Comparison of ENCODE assay signal across 8 cellular contexts in genomic region chr2:218271487-218271797, GRCh38. TPM values are rescaled to one million over a fixed set of nuclear protein-coding genes. Genes with fewer than 3 reads are reported as not detected.
DNase-seq lines count a peak whose midpoint lies in the region; ATAC-seq and TF ChIP-seq lines count a peak whose summit lies in the region.

No MANE protein-coding gene starts in this region.

- no peak overlapping the region for H3K23ac ChIP-seq in mesendoderm (ENCODE audit: low read length)

- H3K9me3 ChIP-seq in cardiac muscle cell (ENCODE audit: low read depth) = no peaks in the 10 kb centered on the region
- H3K9me3 ChIP-seq in body of pancreas = no peaks in the 10 kb centered on the region

- H3K36me3 ChIP-seq in cardiac muscle cell (peaks cover 31% of the 10 kb centered on the region), body of pancreas (replicated peaks in 1 of 2; ENCODE audit: insufficient read depth in 1 of 2, low read depth in 2 of 2) (peaks cover 22 to 27% of the 10 kb centered on the region in 2 donors), mesendoderm (ENCODE audit: control insufficient read depth, insufficient read depth, low read length) (peaks cover 5% of the 10 kb centered on the region), urinary bladder (ENCODE audit: insufficient read depth) (peaks cover 9% of the 10 kb centered on the region)

- intact Hi-C loops in cardiac septum (cut with DNase I) (loop anchor here (5.0 to 10.0 kb wide), 3 partner anchors 84 to 193 kb away; partner anchors contain the start of gene CTDSP1), body of pancreas (cut with DNase I) (no loop called here)

- DNase-seq in cardiac muscle cell (ENCODE audit: low read depth in 1 of 2, low spot score in 1 of 2) (no peak), cardiac septum (ENCODE audit: low spot score) (no peak), body of pancreas (peak in 1 of 4 donors; percentile 31), mesendoderm (no peak), RPMI8226 (no peak), GM19238 (ENCODE audit: insufficient read length, low spot score) (no peak)

- H2BK120ac ChIP-seq in mesendoderm (ENCODE audit: low read depth, low read length) = no peak overlapping the region

- H3K79me2 ChIP-seq in mesendoderm (ENCODE audit: control insufficient read depth, insufficient read depth, low read length) = peaks cover 9% of the 10 kb centered on the region

- no peak overlapping the region for H4K5ac ChIP-seq in mesendoderm (ENCODE audit: low read length)

- no peak overlapping the region for H3K18ac ChIP-seq in mesendoderm (ENCODE audit: low read length)

- no peak overlapping the region for H3K27ac ChIP-seq in cardiac muscle cell
- H3K27ac ChIP-seq in body of pancreas = peak overlapping the region; percentile 55 to 88 (median 78)
- H3K27ac ChIP-seq in mesendoderm (ENCODE audit: low read depth, low read length) = no peak overlapping the region
- H3K27ac ChIP-seq in urinary bladder (ENCODE audit: low read depth) = no peak overlapping the region

- H3K9ac ChIP-seq in mesendoderm (ENCODE audit: low read length) = peak overlapping the region; percentile 88

- H3K27me3 ChIP-seq in cardiac muscle cell = no peaks in the 10 kb centered on the region
- no peaks in the 10 kb centered on the region for H3K27me3 ChIP-seq in body of pancreas
- no peaks in the 10 kb centered on the region for H3K27me3 ChIP-seq in mesendoderm (ENCODE audit: insufficient read depth, low read length, poor library complexity)

- no peak overlapping the region for H4K8ac ChIP-seq in mesendoderm (ENCODE audit: low read depth, low read length)

- peaks cover 7% of the 10 kb centered on the region for H3K79me1 ChIP-seq in mesendoderm (ENCODE audit: low read length)

- no peak overlapping the region for H3K56ac ChIP-seq in mesendoderm (ENCODE audit: low read length)

- no peak overlapping the region for H2AK5ac ChIP-seq in mesendoderm (ENCODE audit: low read length)

- no peak overlapping the region for H2BK15ac ChIP-seq in mesendoderm (replicated peaks; ENCODE audit: low read depth)

- ATAC-seq in body of pancreas (no peak), HG02623 (IDR thresholded peaks at IDR 0.05; ENCODE audit: unreplicated experiment) (no peak)

- TF ChIP-seq POLR2A in body of pancreas (IDR thresholded peaks at IDR 0.05) = no peak

- TF ChIP-seq CTCF in cardiac muscle cell (IDR thresholded peaks at IDR 0.05; ENCODE audit: low read depth, low read length) (no peak), body of pancreas (IDR thresholded peaks at IDR 0.05) (no peak)

- no peak overlapping the region for H3K4ac ChIP-seq in mesendoderm (ENCODE audit: low read depth, low read length)

- no peak overlapping the region for H2BK5ac ChIP-seq in mesendoderm (ENCODE audit: low read length)

- H3K4me1 ChIP-seq in cardiac muscle cell (ENCODE audit: low read depth) = peaks cover 10% of the 10 kb centered on the region
- H3K4me1 ChIP-seq in body of pancreas = peaks cover 58% of the 10 kb centered on the region
- no peaks in the 10 kb centered on the region for H3K4me1 ChIP-seq in mesendoderm (ENCODE audit: control insufficient read depth, low read depth, low read length)
- no peaks in the 10 kb centered on the region for H3K4me1 ChIP-seq in urinary bladder (ENCODE audit: insufficient read depth)

- H3K4me3 ChIP-seq in cardiac muscle cell (peak overlapping the region; percentile 71), body of pancreas (no peak overlapping the region), mesendoderm (ENCODE audit: low read length) (no peak overlapping the region), urinary bladder (ENCODE audit: low read depth, low read length) (peak overlapping the region; percentile 76)

- 3 to 8% methylated on average over 4 of the region's 4 CpGs for WGBS in body of pancreas, 2 donors
- WGBS in mesendoderm (ENCODE audit: extremely low coverage, insufficient coverage, low lambda C conversion rate) = no CpG with 5 or more reads among the region's 4 CpGs
- WGBS in urinary bladder = 52% methylated on average over 4 of the region's 4 CpGs

- no peak overlapping the region for H3K4me2 ChIP-seq in mesendoderm (ENCODE audit: low read length)

RNA-seq across cellular contexts. Expression of gene PNKD, which starts 1.1 kb away (rescaled TPM):
- total RNA-seq in cardiac muscle cell = 103 and 173 TPM in 2 replicates
- polyA plus RNA-seq in cardiac muscle cell = 206 and 287 TPM in 2 replicates
- 72.6 TPM for total RNA-seq in cardiac septum
- 10 to 100 TPM; 17.1 to 21.3 TPM for total RNA-seq in body of pancreas
- 36.7 TPM for polyA plus RNA-seq in mesendoderm (2013, experiment 1 of 2)
- polyA plus RNA-seq in mesendoderm (2013, experiment 2 of 2) = 36.3 TPM
- 24.6 TPM for total RNA-seq in urinary bladder
- polyA plus RNA-seq in urinary bladder = 92.7 TPM

RNA-seq across cellular contexts. Expression of gene AAMP, which starts 1.5 kb away (rescaled TPM):
- total RNA-seq in cardiac muscle cell (269 and 315 TPM in 2 replicates), cardiac septum (56.3 TPM), body of pancreas (100 to 1,000 TPM in 1 of 2 donors, 10 to 100 TPM in 1; 61.5 to 114 TPM), urinary bladder (75.9 TPM)
- polyA plus RNA-seq in cardiac muscle cell (273 and 276 TPM in 2 replicates), urinary bladder (139 TPM)
- 63.9 TPM for polyA plus RNA-seq in mesendoderm (2013, experiment 1 of 2)
- polyA plus RNA-seq in mesendoderm (2013, experiment 2 of 2) = 62.4 TPM

RNA-seq across cellular contexts. Expression of gene GPBAR1, which starts 10.6 kb away (rescaled TPM):
- total RNA-seq in cardiac muscle cell (2.4 and 4.4 TPM in 2 replicates), cardiac septum (1.2 TPM), body of pancreas (10 to 100 TPM in 1 of 2 donors, 1 to 10 TPM in 1; 3.1 to 90.3 TPM), urinary bladder (1.6 TPM)
- polyA plus RNA-seq in cardiac muscle cell (2.9 and 7.9 TPM in 2 replicates), urinary bladder (19.3 TPM)
- 0.10 TPM for polyA plus RNA-seq in mesendoderm (2013, experiment 1 of 2)
- polyA plus RNA-seq in mesendoderm (2013, experiment 2 of 2) = 0.13 TPM

RNA-seq across cellular contexts. Expression of gene TMBIM1, which starts 20.9 kb away (rescaled TPM):
- total RNA-seq in cardiac muscle cell = 15.5 and 25.9 TPM in 2 replicates
- 18.8 and 41.2 TPM in 2 replicates for polyA plus RNA-seq in cardiac muscle cell
- 143 TPM for total RNA-seq in cardiac septum
- total RNA-seq in body of pancreas = 100 to 1,000 TPM; 125 to 148 TPM
- 20.7 TPM for polyA plus RNA-seq in mesendoderm (2013, experiment 1 of 2)
- 17.9 TPM for polyA plus RNA-seq in mesendoderm (2013, experiment 2 of 2)
- 127 TPM for total RNA-seq in urinary bladder
- polyA plus RNA-seq in urinary bladder = 180 TPM

RNA-seq across cellular contexts. Expression of gene ARPC2, which starts 54.5 kb away (rescaled TPM):
- total RNA-seq in cardiac muscle cell = 223 and 250 TPM in 2 replicates
- 379 and 442 TPM in 2 replicates for polyA plus RNA-seq in cardiac muscle cell
- 172 TPM for total RNA-seq in cardiac septum
- 10 to 100 TPM; 68.6 to 96.2 TPM for total RNA-seq in body of pancreas
- 300 TPM for polyA plus RNA-seq in mesendoderm (2013, experiment 1 of 2)
- 300 TPM for polyA plus RNA-seq in mesendoderm (2013, experiment 2 of 2)
- 206 TPM for total RNA-seq in urinary bladder
- 256 TPM for polyA plus RNA-seq in urinary bladder

Comparison
In these comparisons a context has a peak if more than half of its experiments do, and no peak if none do; other contexts are left out.
1. H3K27ac ChIP-seq: peak in body of pancreas (4 of 4); none in cardiac muscle cell (single experiment), mesendoderm (single experiment) and urinary bladder (single experiment).
2. H3K4me3 ChIP-seq: peak in cardiac muscle cell (single experiment) and urinary bladder (single experiment); none in body of pancreas (0 of 2) and mesendoderm (single experiment).